Comparison of ENCODE assay signal across 19 cellular contexts in genomic region chrX:88101968-88102367, GRCh38.
"Had no signal": no experiment of that assay in that cellular context is flagged by ENCODE, and none has a peak within 500 bp of the region (broad histone marks: within the 10 kb centered on the region; RNA-seq: fewer than 3 reads in every experiment).

No MANE protein-coding gene starts in this region.

- H3K9me3 ChIP-seq: esophagus muscularis mucosa, heart right ventricle, left lung, lower lobe of right lung, mucosa of descending colon had no signal

- DNase-seq: dermis blood vessel endothelial cell; dorsolateral prefrontal cortex; effector CD4-positive, alpha-beta T cell; effector memory CD4-positive, alpha-beta T cell; foreskin keratinocyte; glutamatergic neuron; head of caudate nucleus; heart right ventricle; hippocampal formation; left cardiac atrium; left lung; left ventricle myocardium superior; lower lobe of right lung; mesenchymal stem cell; mucosa of descending colon; naive B cell; naive thymus-derived CD8-positive, alpha-beta T cell had no signal

- H3K27me3 ChIP-seq: foreskin keratinocyte, left lung had no signal

- H3K4me1 ChIP-seq: esophagus muscularis mucosa, foreskin keratinocyte, heart right ventricle, left lung, lower lobe of right lung had no signal

- H3K36me3 ChIP-seq: esophagus muscularis mucosa, heart right ventricle, left lung, lower lobe of right lung had no signal

- ATAC-seq: foreskin keratinocyte; heart right ventricle; left cardiac atrium; left lung; left ventricle myocardium superior; lower lobe of right lung; mucosa of descending colon; naive thymus-derived CD8-positive, alpha-beta T cell had no signal

- H3K27ac ChIP-seq: coronary artery, dorsolateral prefrontal cortex, esophagus muscularis mucosa, foreskin keratinocyte, heart right ventricle, left lung, lower lobe of right lung had no signal

- H3K4me3 ChIP-seq: coronary artery, dorsolateral prefrontal cortex, esophagus muscularis mucosa, heart right ventricle, left lung, lower lobe of right lung, mucosa of descending colon had no signal
